In the genomic region with DNA sequence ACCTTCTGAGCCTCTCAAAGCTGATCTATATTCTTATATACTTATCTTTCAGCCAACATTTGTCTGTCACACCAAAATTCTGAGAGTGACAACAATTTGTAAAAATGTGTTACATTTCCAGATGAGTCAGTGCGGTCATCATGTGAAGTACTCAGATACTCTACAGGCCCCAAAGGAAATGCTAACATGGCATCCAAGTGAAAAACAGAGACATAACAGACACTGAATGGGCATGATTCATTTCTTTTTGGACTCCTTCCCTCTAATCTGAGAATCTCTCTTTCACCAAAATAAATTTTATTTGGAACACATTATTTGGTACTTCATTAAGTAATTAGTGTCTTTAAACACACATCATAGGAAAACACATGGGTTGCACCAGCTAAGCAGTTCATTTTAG, we compare ENCODE assay signal across 1 cellular context.
A peak's percentile ranks its signal among the peaks of the same experiment; 100 is the strongest.
TF ChIP-seq lines count a peak whose summit lies in the region.

No MANE protein-coding gene starts in this region.

TF ChIP-seq in SK-N-SH, 30 proteins besides CTCF, POLR2A, EP300 and RAD21 (continued from another document):
- TF ChIP-seq, protein P1, sequence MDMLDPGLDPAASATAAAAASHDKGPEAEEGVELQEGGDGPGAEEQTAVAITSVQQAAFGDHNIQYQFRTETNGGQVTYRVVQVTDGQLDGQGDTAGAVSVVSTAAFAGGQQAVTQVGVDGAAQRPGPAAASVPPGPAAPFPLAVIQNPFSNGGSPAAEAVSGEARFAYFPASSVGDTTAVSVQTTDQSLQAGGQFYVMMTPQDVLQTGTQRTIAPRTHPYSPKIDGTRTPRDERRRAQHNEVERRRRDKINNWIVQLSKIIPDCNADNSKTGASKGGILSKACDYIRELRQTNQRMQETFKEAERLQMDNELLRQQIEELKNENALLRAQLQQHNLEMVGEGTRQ (IDR thresholded peaks at IDR 0.05; ENCODE audit: borderline replicate concordance, low read depth, low read length) = no peak
- TF ChIP-seq TCF12 (IDR thresholded peaks at IDR 0.05) (peak; percentile 98), EZH2phosphoT487 (IDR thresholded peaks at IDR 0.05; ENCODE audit: borderline replicate concordance, low read depth) (no peak), ELF1 (IDR thresholded peaks at IDR 0.05) (no peak)
